ENCODE assay signal across 8 cellular contexts in genomic region chr19:13154911-13155471, GRCh38.
A peak's percentile ranks its signal among the peaks of the same experiment; 100 is the strongest.
DNase-seq lines count a peak whose midpoint lies in the region; ATAC-seq and TF ChIP-seq lines count a peak whose summit lies in the region.

No MANE protein-coding gene starts in this region.

- DNase-seq in DMS53 treated with DMSO at 0.1 percent for 48 hours (lab: John Stamatoyannopoulos, UW; ENCODE audit: unreplicated experiment) (peak; percentile 72), T-helper 9 cell (peak; percentile 65), astrocyte of the cerebellum (ENCODE audit: low read depth) (no peak)

- peak overlapping the region; percentile 98; the same call in 1 of the 2 replicates for H3K9ac ChIP-seq in KMS-11

- H3K27me3 ChIP-seq in KMS-11 (ENCODE audit: insufficient read depth, low read depth), result no peaks in the 10 kb centered on the region; the same call in 1 of the 2 replicates

- H3K4me3 ChIP-seq in KMS-11 (IDR thresholded peaks at IDR 0.05; ENCODE audit: insufficient read depth, low read depth, low read length), result no peak overlapping the region
- peak overlapping the region; percentile 89 for H3K4me3 ChIP-seq in astrocyte of the cerebellum (ENCODE audit: low read depth, low read length)
- peak overlapping the region; percentile 97 for H3K4me3 ChIP-seq in iPS-11a (ENCODE audit: low read depth, low read length)
- H3K4me3 ChIP-seq in skin epidermis, result peak overlapping the region; percentile 84 to 95 (median 93)

- in situ Hi-C loops in astrocyte of the cerebellum (cut with HindIII; ENCODE audit: low sequenced_read_pairs), result no loop called here

- no peaks in the 10 kb centered on the region for H4K20me1 ChIP-seq in KMS-11 (ENCODE audit: insufficient read depth)

- H3K79me2 ChIP-seq in KMS-11 (ENCODE audit: insufficient read depth, low read depth), result peaks cover 13% of the 10 kb centered on the region; the same call in 1 of the 2 replicates

- peak overlapping the region; percentile 100 for H3K4me2 ChIP-seq in KMS-11

- H2AFZ ChIP-seq in KMS-11 (ENCODE audit: low read depth), result peak overlapping the region; percentile 16; the same call in 1 of the 2 replicates

- no peaks in the 10 kb centered on the region for H3K36me3 ChIP-seq in KMS-11 (ENCODE audit: insufficient read depth)

- TF ChIP-seq CTCF in KMS-11 (conservative IDR thresholded peaks at IDR 0.05; ENCODE audit: low read depth, low read length) (0 out of 2 replicates have a peak, but pooled peaks have one; percentile 21), astrocyte of the cerebellum (IDR thresholded peaks at IDR 0.05; ENCODE audit: low read depth, low read length, missing control alignments) (peak; percentile 42)

- H3K27ac ChIP-seq in KMS-11 (peak overlapping the region; percentile 96), skin epidermis (peak overlapping the region; percentile 78 to 100 (median 98))

- peaks cover 26% of the 10 kb centered on the region for H3K4me1 ChIP-seq in KMS-11 (ENCODE audit: low read depth, poor library complexity, severe bottlenecking)

- ATAC-seq in GM19324 (IDR thresholded peaks at IDR 0.05; ENCODE audit: low FRiP score, unreplicated experiment) (no peak), GM19452 (IDR thresholded peaks at IDR 0.05; ENCODE audit: unreplicated experiment) (no peak)
